ENCODE assay signal across 21 cellular contexts in genomic region chr14:101588286-101588975, GRCh38. TPM values are rescaled to one million over a fixed set of nuclear protein-coding genes. Genes with fewer than 3 reads are reported as not detected.
"Had no signal": no experiment of that assay in that cellular context is flagged by ENCODE, and none has a peak within 500 bp of the region (broad histone marks: within the 10 kb centered on the region; RNA-seq: fewer than 3 reads in every experiment).

No MANE protein-coding gene starts in this region.

- H3K27me3 Mint-ChIP-seq: activated CD4-positive, alpha-beta T cell treated with anti-CD3 and anti-CD28 coated beads for 36 hours; activated T-helper 17 cell treated with anti-CD3 and anti-CD28 coated beads, Interleukin-2, amount 50 U/mL, for 72 hours; naive thymus-derived CD8-positive, alpha-beta T cell; T-cell had no signal

- H3K36me3 Mint-ChIP-seq: immature natural killer cell; naive thymus-derived CD8-positive, alpha-beta T cell; T-cell; WTC11 had no signal

- H3K4me3 Mint-ChIP-seq: activated CD4-positive, alpha-beta T cell treated with anti-CD3 and anti-CD28 coated beads for 36 hours; activated T-helper 17 cell treated with anti-CD3 and anti-CD28 coated beads, Interleukin-2, amount 50 U/mL, for 72 hours; endodermal cell; immature natural killer cell; naive thymus-derived CD8-positive, alpha-beta T cell; T-cell; WTC11 had no signal

- H3K27ac ChIP-seq: gastrocnemius medialis, heart left ventricle, lower lobe of right lung, thyroid gland had no signal

- H3K9me3 Mint-ChIP-seq: activated T-helper 17 cell treated with anti-CD3 and anti-CD28 coated beads, Interleukin-2, amount 50 U/mL, for 72 hours; endodermal cell; immature natural killer cell; naive thymus-derived CD8-positive, alpha-beta T cell; T-cell; WTC11 had no signal

- H3K4me1 Mint-ChIP-seq: activated CD4-positive, alpha-beta T cell treated with anti-CD3 and anti-CD28 coated beads for 36 hours; activated T-helper 17 cell treated with anti-CD3 and anti-CD28 coated beads, Interleukin-2, amount 50 U/mL, for 72 hours; endodermal cell; immature natural killer cell; WTC11 had no signal

- DNase-seq: activated CD4-positive, alpha-beta T cell treated with anti-CD3 and anti-CD28 coated beads for 36 hours; activated CD4-positive, alpha-beta T cell treated with anti-CD3 and anti-CD28 coated beads, Interleukin-2, amount 50 U/mL, for 48 hours; activated naive CD4-positive, alpha-beta T cell treated with anti-CD3 and anti-CD28 coated beads, Interleukin-2, amount 50 U/mL, for 16 hours; aorta; endodermal cell; gastrocnemius medialis; heart left ventricle; immature natural killer cell; lower lobe of right lung; stimulated activated CD4-positive, alpha-beta T cell treated with anti-CD3 and anti-CD28 coated beads, Interleukin-12 subunit alpha, Interleukin-12 subunit beta, amount 100 ng/mL, for 4 hours; stimulated activated CD4-positive, alpha-beta T cell treated with anti-CD3 and anti-CD28 coated beads, Interleukin-1b, Interleukin-23, amount 100 ng/mL, for 48 hours; stimulated activated naive CD4-positive, alpha-beta T cell treated with Interleukin-2 at 50 U/mL for 16 hours; thyroid gland had no signal

- H3K27ac Mint-ChIP-seq: activated CD4-positive, alpha-beta T cell treated with anti-CD3 and anti-CD28 coated beads for 36 hours; activated T-helper 17 cell treated with anti-CD3 and anti-CD28 coated beads, Interleukin-2, amount 50 U/mL, for 72 hours; endodermal cell; immature natural killer cell; T-cell; WTC11 had no signal

RNA-seq across cellular contexts. Expression of gene DIO3, which starts 27.1 kb away (rescaled TPM):
- total RNA-seq: activated CD4-positive, alpha-beta T cell treated with anti-CD3 and anti-CD28 coated beads for 36 hours; activated T-helper 17 cell treated with anti-CD3 and anti-CD28 coated beads, Interleukin-2, amount 50 U/mL, for 72 hours; bronchial epithelial cell; chondrocyte; dermis microvascular lymphatic vessel endothelial cell; epithelial cell of proximal tubule; naive thymus-derived CD8-positive, alpha-beta T cell; T-cell had no signal
- polyA plus RNA-seq: immature natural killer cell; naive thymus-derived CD8-positive, alpha-beta T cell had no signal
